Comparison of ENCODE assay signal across 8 cellular contexts in genomic region chr7:50409856-50410468, GRCh38. TPM values are rescaled to one million over a fixed set of nuclear protein-coding genes. Genes with fewer than 3 reads are reported as not detected.
DNase-seq lines count a peak whose midpoint lies in the region; ATAC-seq and TF ChIP-seq lines count a peak whose summit lies in the region.

No MANE protein-coding gene starts in this region.

- H3K4me3 Mint-ChIP-seq in activated CD4-positive, alpha-beta memory T cell treated with anti-CD3 and anti-CD28 coated beads for 36 hours: no peak overlapping the region

- peaks cover 0 to 3% (median 0%) of the 10 kb centered on the region in 11 experiments; a peak in 2 of 22 replicates for H3K36me3 ChIP-seq in BLaER1 treated with 17β-estradiol and CSF1 and Interleukin-3, amounts not matched to agents 10 nM and 100 nM

- H3K4me3 ChIP-seq in BLaER1 treated with 17β-estradiol and CSF1 and Interleukin-3, amounts not matched to agents 10 nM and 100 nM: peak overlapping the region in 3 of 10 experiments; percentile 1 to 24 (median 20); a peak in 1 of 20 replicates

- H4K20me1 ChIP-seq in BLaER1 treated with 17β-estradiol and CSF1 and Interleukin-3, amounts not matched to agents 10 nM and 100 nM: peaks cover 0 to 27% (median 0%) of the 10 kb centered on the region in 11 experiments; a peak in 5 of 22 replicates

- ATAC-seq in HG03045 (IDR thresholded peaks at IDR 0.05; ENCODE audit: unreplicated experiment): peak; percentile 58

- intact Hi-C loops in activated CD4-positive, alpha-beta memory T cell treated with anti-CD3 and anti-CD28 coated beads for 36 hours (cut with micrococcal nuclease): no loop called here

- DNase-seq in SIG-M5 treated with dmso at 0.1 percent for 504 hours (lab: John Stamatoyannopoulos, UW; ENCODE audit: unreplicated experiment): peak; percentile 90
- DNase-seq in NCI-H526 treated with DMSO at 0.1 percent for 48 hours (lab: John Stamatoyannopoulos, UW): no peak
- no peak for DNase-seq in GM19240 (ENCODE audit: insufficient read length, low spot score)
- DNase-seq in activated CD4-positive, alpha-beta memory T cell treated with anti-CD3 and anti-CD28 coated beads for 36 hours: no peak
- DNase-seq in H4 (ENCODE audit: low spot score): no peak

- H3K9me3 ChIP-seq in BLaER1 treated with 17β-estradiol and CSF1 and Interleukin-3, amounts not matched to agents 10 nM and 100 nM (replicated peaks in 1 of 11): no peaks in the 10 kb centered on the region

- no peak overlapping the region for H3K27ac Mint-ChIP-seq in activated CD4-positive, alpha-beta memory T cell treated with anti-CD3 and anti-CD28 coated beads for 36 hours

- H3K4me1 Mint-ChIP-seq in activated CD4-positive, alpha-beta memory T cell treated with anti-CD3 and anti-CD28 coated beads for 36 hours (ENCODE audit: low read depth): peaks cover 45% of the 10 kb centered on the region

- peak overlapping the region; percentile 3 to 70 (median 51); a peak in 20 of 22 replicates for H3K27ac ChIP-seq in BLaER1 treated with 17β-estradiol and CSF1 and Interleukin-3, amounts not matched to agents 10 nM and 100 nM

- POLR2A ChIA-PET in activated CD4-positive, alpha-beta memory T cell treated with anti-CD3 and anti-CD28 coated beads for 36 hours (lab: Charles Lee): no interaction called here

- H3K36me3 Mint-ChIP-seq in activated CD4-positive, alpha-beta memory T cell treated with anti-CD3 and anti-CD28 coated beads for 36 hours: peaks cover 1% of the 10 kb centered on the region

- H3K4me2 ChIP-seq in BLaER1 treated with 17β-estradiol and CSF1 and Interleukin-3, amounts not matched to agents 10 nM and 100 nM: peak overlapping the region; percentile 80 to 96 (median 90)

- in situ Hi-C loops in GM18951 (cut with MboI; ENCODE audit: low sequenced_read_pairs, unreplicated experiment): loop anchor here (25.0 kb wide), 1 partner anchor 198 kb away; no protein-coding TSS in a partner anchor

- H3K27me3 Mint-ChIP-seq in activated CD4-positive, alpha-beta memory T cell treated with anti-CD3 and anti-CD28 coated beads for 36 hours: no peaks in the 10 kb centered on the region

- H3K4me1 ChIP-seq in BLaER1 treated with 17β-estradiol and CSF1 and Interleukin-3, amounts not matched to agents 10 nM and 100 nM: peaks cover 82 to 100% (median 88%) of the 10 kb centered on the region in 10 experiments

- no peaks in the 10 kb centered on the region for H3K27me3 ChIP-seq in BLaER1 treated with 17β-estradiol and CSF1 and Interleukin-3, amounts not matched to agents 10 nM and 100 nM

- peak; percentile 25 for TF ChIP-seq POLR2A in GM18951 (IDR thresholded peaks at IDR 0.05; ENCODE audit: extremely low read depth, insufficient read depth, insufficient read length)

- CTCF ChIA-PET in activated CD4-positive, alpha-beta memory T cell treated with anti-CD3 and anti-CD28 coated beads for 36 hours (lab: Charles Lee): interaction anchor here (1.3 kb wide), 1 partner anchor 204 kb away, joined by 3 read pairs; no protein-coding TSS in a partner anchor

- peak overlapping the region in 9 of 11 experiments; percentile 1 to 42 (median 15); a peak in 9 of 22 replicates for H3K9ac ChIP-seq in BLaER1 treated with 17β-estradiol and CSF1 and Interleukin-3, amounts not matched to agents 10 nM and 100 nM

- no peaks in the 10 kb centered on the region for H3K9me3 Mint-ChIP-seq in activated CD4-positive, alpha-beta memory T cell treated with anti-CD3 and anti-CD28 coated beads for 36 hours

RNA-seq across cellular contexts. Expression of gene FIGNL1, which starts 40.2 kb away (rescaled TPM):
- total RNA-seq in activated CD4-positive, alpha-beta memory T cell treated with anti-CD3 and anti-CD28 coated beads for 36 hours: 10 to 100 TPM; 46.2 to 49.0 TPM
- 46.2 and 51.8 TPM in 2 replicates for total RNA-seq in H4 (2014; rRNA removed; shearing (Covaris generic))
